34 cellular contexts compared by ENCODE assay signal in the genomic region with DNA sequence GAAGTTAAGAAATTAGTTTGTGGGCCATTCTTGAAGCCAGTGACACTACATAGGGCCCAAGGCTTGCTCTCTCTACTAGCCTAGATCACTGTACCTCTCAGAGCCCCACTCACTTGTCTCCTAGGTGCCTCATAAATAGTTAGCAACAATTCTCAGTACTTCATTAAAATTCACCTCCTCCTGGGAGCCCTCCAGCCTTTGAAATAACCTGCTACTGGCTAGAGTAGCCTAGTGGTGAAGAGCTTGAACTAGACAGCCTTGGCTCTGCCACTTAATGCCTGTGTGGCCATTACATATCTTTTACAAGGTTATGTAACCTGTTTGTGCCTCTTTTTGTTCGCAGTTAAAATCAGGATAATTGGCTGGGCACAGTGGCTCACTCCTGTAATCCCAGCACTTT.
"Had no signal": no experiment of that assay in that cellular context is flagged by ENCODE, and none has a peak within 500 bp of the region (broad histone marks: within the 10 kb centered on the region; RNA-seq: fewer than 3 reads in every experiment).

No MANE protein-coding gene starts in this region.

- H3K27me3 ChIP-seq: adrenal gland, body of pancreas, brain microvascular endothelial cell, breast epithelium had no signal

- H3K4me1 ChIP-seq: adrenal gland, breast epithelium had no signal

- H3K4me1 Mint-ChIP-seq: activated CD4-positive, alpha-beta T cell treated with anti-CD3 and anti-CD28 coated beads, Interleukin-2, amount 10 ng/mL, durations not matched to agents 24 days and 14 days; activated T-helper 17 cell treated with anti-CD3 and anti-CD28 coated beads, Interleukin-2, amount 50 U/mL, for 72 hours had no signal

- H3K36me3 ChIP-seq: adrenal gland, brain microvascular endothelial cell, breast epithelium, WERI-Rb-1 had no signal

- DNase-seq: activated B cell treated with CpG ODN at 0.5 μM for 24 hours; activated CD4-positive, alpha-beta memory T cell treated with anti-CD3 and anti-CD28 coated beads for 36 hours; activated CD4-positive, alpha-beta T cell treated with anti-CD3 and anti-CD28 coated beads for 4 hours; activated CD4-positive, alpha-beta T cell treated with anti-CD3 and anti-CD28 coated beads, Interleukin-2, amount 10 ng/mL, durations not matched to agents 24 days and 14 days; activated CD4-positive, alpha-beta T cell treated with anti-CD3 and anti-CD28 coated beads, Interleukin-2, amount 50 U/mL, for 1 hour; activated CD4-positive, alpha-beta T cell treated with anti-CD3 and anti-CD28 coated beads, Interleukin-2, amount 50 U/mL, for 4 hours; activated CD4-positive, CD25-positive, alpha-beta regulatory T cell treated with anti-CD3 and anti-CD28 coated beads, Interleukin-2, amount 50 U/mL, for 72 hours; activated CD8-positive, alpha-beta memory T cell treated with anti-CD3 and anti-CD28 coated beads, Interleukin-2, amount 50 U/mL, for 4 hours; activated CD8-positive, alpha-beta T cell treated with anti-CD3 and anti-CD28 coated beads for 36 hours; activated effector memory CD4-positive, alpha-beta T cell treated with anti-CD3 and anti-CD28 coated beads, Interleukin-2, amount 50 U/mL, for 16 hours; activated gamma-delta T cell treated with Interleukin-2 at 50 U/mL for 16 hours; activated naive CD4-positive, alpha-beta T cell; activated naive CD4-positive, alpha-beta T cell treated with anti-CD3 and anti-CD28 coated beads for 36 hours; activated naive CD4-positive, alpha-beta T cell treated with anti-CD3 and anti-CD28 coated beads, Interleukin-2, amount 50 U/mL, for 16 hours; activated naive CD8-positive, alpha-beta T cell treated with anti-CD3 and anti-CD28 coated beads for 36 hours; activated T-cell treated with anti-CD3 and anti-CD28 coated beads for 4 hours; activated T-cell treated with anti-CD3 and anti-CD28 coated beads, Interleukin-2, amount 50 U/mL, for 1 hour; activated T-cell treated with anti-CD3 and anti-CD28 coated beads, Interleukin-2, amount 50 U/mL, for 4 hours; activated T-cell treated with anti-CD3 and anti-CD28 coated beads, Interleukin-2, amount 50 U/mL, for 72 hours; adrenal gland; amniotic stem cell; aorta; body of pancreas; brain microvascular endothelial cell; central memory CD4-positive, alpha-beta T cell; T-helper 2 cell; T-helper 9 cell; WERI-Rb-1 had no signal

- H3K9me3 ChIP-seq: adrenal gland, body of pancreas had no signal

- H3K36me3 Mint-ChIP-seq: activated CD4-positive, alpha-beta memory T cell treated with anti-CD3 and anti-CD28 coated beads for 36 hours had no signal

- H3K27ac Mint-ChIP-seq: activated B cell treated with CpG ODN at 0.5 μM for 24 hours; activated CD4-positive, alpha-beta memory T cell treated with anti-CD3 and anti-CD28 coated beads for 36 hours; activated CD4-positive, alpha-beta T cell treated with anti-CD3 and anti-CD28 coated beads, Interleukin-2, amount 10 ng/mL, durations not matched to agents 24 days and 14 days; activated CD8-positive, alpha-beta T cell treated with anti-CD3 and anti-CD28 coated beads for 36 hours; activated naive CD4-positive, alpha-beta T cell treated with anti-CD3 and anti-CD28 coated beads for 36 hours; activated naive CD4-positive, alpha-beta T cell treated with anti-CD3 and anti-CD28 coated beads, Interleukin-2, amount 50 U/mL, for 72 hours; activated naive CD8-positive, alpha-beta T cell treated with anti-CD3 and anti-CD28 coated beads for 36 hours; activated T-cell treated with anti-CD3 and anti-CD28 coated beads, Interleukin-2, amount 50 U/mL, for 72 hours; activated T-helper 1 cell treated with anti-CD3 and anti-CD28 coated beads, Interleukin-12 subunit alpha, Interleukin-12 subunit beta, Interleukin-2, Interleukin-4 antibody, amounts not matched to agents 30 ng/mL and 10 ng/mL and 1 ng/mL, durations not matched to agents 14 hours and 24 hours and 36 hours; activated T-helper 17 cell treated with anti-CD3 and anti-CD28 coated beads, Interleukin-2, amount 50 U/mL, for 72 hours; T-helper 1 cell treated with Interleukin-12 subunit alpha and Interleukin-12 subunit beta and Interleukin-4 antibody, amounts not matched to agents 30 μg/mL and 1 μg/mL, for 36 hours; T-helper 2 cell treated with Interferon-gamma antibody and Interleukin-4, amounts not matched to agents 5 μg/mL and 100 μg/mL, for 36 hours had no signal

- ATAC-seq: activated CD8-positive, alpha-beta T cell treated with anti-CD3 and anti-CD28 coated beads for 36 hours; activated naive CD4-positive, alpha-beta T cell treated with anti-CD3 and anti-CD28 coated beads, Interleukin-2, amount 50 U/mL, for 72 hours; activated T-cell treated with anti-CD3 and anti-CD28 coated beads, Interleukin-2, amount 50 U/mL, for 4 hours; activated T-cell treated with anti-CD3 and anti-CD28 coated beads, Interleukin-2, amount 50 U/mL, for 72 hours; activated T-helper 17 cell treated with anti-CD3 and anti-CD28 coated beads, Interleukin-2, amount 50 U/mL, for 72 hours; body of pancreas had no signal

- H3K27me3 Mint-ChIP-seq: activated B cell treated with CpG ODN at 0.5 μM for 24 hours; activated CD4-positive, alpha-beta memory T cell treated with anti-CD3 and anti-CD28 coated beads for 36 hours; activated CD8-positive, alpha-beta T cell treated with anti-CD3 and anti-CD28 coated beads for 36 hours; activated naive CD8-positive, alpha-beta T cell treated with anti-CD3 and anti-CD28 coated beads for 36 hours; activated T-helper 17 cell treated with anti-CD3 and anti-CD28 coated beads, Interleukin-2, amount 50 U/mL, for 72 hours had no signal

- H3K27ac ChIP-seq: adrenal gland, body of pancreas, brain microvascular endothelial cell, breast epithelium, WERI-Rb-1 had no signal

- H3K4me3 Mint-ChIP-seq: activated B cell treated with CpG ODN at 0.5 μM for 24 hours; activated CD4-positive, alpha-beta memory T cell treated with anti-CD3 and anti-CD28 coated beads for 36 hours; activated CD4-positive, alpha-beta T cell treated with anti-CD3 and anti-CD28 coated beads, Interleukin-2, amount 10 ng/mL, durations not matched to agents 24 days and 14 days; activated CD8-positive, alpha-beta T cell treated with anti-CD3 and anti-CD28 coated beads for 36 hours; activated naive CD4-positive, alpha-beta T cell treated with anti-CD3 and anti-CD28 coated beads for 36 hours; activated naive CD8-positive, alpha-beta T cell treated with anti-CD3 and anti-CD28 coated beads for 36 hours; activated T-cell treated with anti-CD3 and anti-CD28 coated beads, Interleukin-2, amount 50 U/mL, for 4 hours; activated T-cell treated with anti-CD3 and anti-CD28 coated beads, Interleukin-2, amount 50 U/mL, for 72 hours; activated T-helper 1 cell treated with anti-CD3 and anti-CD28 coated beads, Interleukin-12 subunit alpha, Interleukin-12 subunit beta, Interleukin-2, Interleukin-4 antibody, amounts not matched to agents 30 ng/mL and 10 ng/mL and 1 ng/mL, durations not matched to agents 14 hours and 24 hours and 36 hours; activated T-helper 17 cell treated with anti-CD3 and anti-CD28 coated beads, Interleukin-2, amount 50 U/mL, for 72 hours; T-helper 1 cell treated with Interleukin-12 subunit alpha and Interleukin-12 subunit beta and Interleukin-4 antibody, amounts not matched to agents 30 μg/mL and 1 μg/mL, for 36 hours; T-helper 2 cell treated with Interferon-gamma antibody and Interleukin-4, amounts not matched to agents 5 μg/mL and 100 μg/mL, for 36 hours had no signal

- H3K4me3 ChIP-seq: adrenal gland, body of pancreas, breast epithelium had no signal
